ENCODE assay signal across 1 cellular context in the genomic region with DNA sequence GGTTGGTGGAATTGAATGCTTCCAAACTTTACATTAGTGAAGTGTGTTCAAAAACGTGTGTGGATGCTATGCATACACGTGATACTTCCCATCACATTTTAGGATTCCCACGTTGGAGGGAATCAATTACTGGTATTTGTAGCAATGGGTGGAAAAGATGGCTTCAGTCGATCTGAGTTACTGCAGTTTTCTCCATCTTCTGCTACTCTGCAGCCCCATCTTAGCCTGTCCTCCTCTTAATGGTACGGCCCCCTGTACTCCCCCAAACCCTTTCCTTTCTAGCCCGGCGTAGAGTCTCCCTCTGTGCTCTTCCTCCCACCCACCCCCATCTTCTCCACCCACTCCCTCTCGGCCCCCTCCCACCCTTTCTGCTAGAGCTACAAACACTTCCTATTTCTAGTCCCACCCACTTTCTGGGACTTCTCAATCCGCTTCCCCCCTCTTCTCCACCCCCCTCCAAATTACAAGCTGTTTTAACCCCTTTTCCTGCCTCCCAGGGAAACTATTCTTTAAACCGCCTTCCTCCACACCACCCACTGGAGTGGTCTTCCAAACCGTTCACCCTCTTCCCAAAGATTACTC.
TF ChIP-seq lines count a peak whose summit lies in the region.

No MANE protein-coding gene starts in this region.

TF ChIP-seq in HepG2, 621 proteins besides CTCF, POLR2A, EP300 and RAD21:
- TF ChIP-seq SMAD3 (CRISPR knock-in tag; IDR thresholded peaks at IDR 0.05) (peak; percentile 12; the same call in 1 of the 2 replicates), ZMAT3 (CRISPR knock-in tag; conservative IDR thresholded peaks at IDR 0.05) (peak; percentile 65; the same call in 1 of the 2 replicates), FOSL2 (CRISPR knock-in tag; IDR thresholded peaks at IDR 0.05) (no peak), ZNF652 (CRISPR knock-in tag; IDR thresholded peaks at IDR 0.05; ENCODE audit: borderline replicate concordance, low read depth) (0 out of 2 replicates have a peak, but pooled peaks have one; percentile 30), GATAD2A (CRISPR knock-in tag; IDR thresholded peaks at IDR 0.05) (0 out of 2 replicates have a peak, but pooled peaks have one; percentile 4), MXD4 (CRISPR knock-in tag; IDR thresholded peaks at IDR 0.05) (no peak), ZNF747 (CRISPR knock-in tag; IDR thresholded peaks at IDR 0.05; ENCODE audit: borderline replicate concordance) (no peak), ZNF235 (CRISPR knock-in tag; IDR thresholded peaks at IDR 0.05; ENCODE audit: borderline replicate concordance) (0 out of 2 replicates have a peak, but pooled peaks have one; percentile 2), TBX2 (CRISPR knock-in tag; IDR thresholded peaks at IDR 0.05; ENCODE audit: borderline replicate concordance) (no peak), CAMTA2 (CRISPR knock-in tag; IDR thresholded peaks at IDR 0.05; ENCODE audit: borderline replicate concordance) (0 out of 2 replicates have a peak, but pooled peaks have one; percentile 18), HOXA3 (CRISPR knock-in tag; IDR thresholded peaks at IDR 0.05) (0 out of 2 replicates have a peak, but pooled peaks have one; percentile 13)
- TF ChIP-seq, protein P1, sequence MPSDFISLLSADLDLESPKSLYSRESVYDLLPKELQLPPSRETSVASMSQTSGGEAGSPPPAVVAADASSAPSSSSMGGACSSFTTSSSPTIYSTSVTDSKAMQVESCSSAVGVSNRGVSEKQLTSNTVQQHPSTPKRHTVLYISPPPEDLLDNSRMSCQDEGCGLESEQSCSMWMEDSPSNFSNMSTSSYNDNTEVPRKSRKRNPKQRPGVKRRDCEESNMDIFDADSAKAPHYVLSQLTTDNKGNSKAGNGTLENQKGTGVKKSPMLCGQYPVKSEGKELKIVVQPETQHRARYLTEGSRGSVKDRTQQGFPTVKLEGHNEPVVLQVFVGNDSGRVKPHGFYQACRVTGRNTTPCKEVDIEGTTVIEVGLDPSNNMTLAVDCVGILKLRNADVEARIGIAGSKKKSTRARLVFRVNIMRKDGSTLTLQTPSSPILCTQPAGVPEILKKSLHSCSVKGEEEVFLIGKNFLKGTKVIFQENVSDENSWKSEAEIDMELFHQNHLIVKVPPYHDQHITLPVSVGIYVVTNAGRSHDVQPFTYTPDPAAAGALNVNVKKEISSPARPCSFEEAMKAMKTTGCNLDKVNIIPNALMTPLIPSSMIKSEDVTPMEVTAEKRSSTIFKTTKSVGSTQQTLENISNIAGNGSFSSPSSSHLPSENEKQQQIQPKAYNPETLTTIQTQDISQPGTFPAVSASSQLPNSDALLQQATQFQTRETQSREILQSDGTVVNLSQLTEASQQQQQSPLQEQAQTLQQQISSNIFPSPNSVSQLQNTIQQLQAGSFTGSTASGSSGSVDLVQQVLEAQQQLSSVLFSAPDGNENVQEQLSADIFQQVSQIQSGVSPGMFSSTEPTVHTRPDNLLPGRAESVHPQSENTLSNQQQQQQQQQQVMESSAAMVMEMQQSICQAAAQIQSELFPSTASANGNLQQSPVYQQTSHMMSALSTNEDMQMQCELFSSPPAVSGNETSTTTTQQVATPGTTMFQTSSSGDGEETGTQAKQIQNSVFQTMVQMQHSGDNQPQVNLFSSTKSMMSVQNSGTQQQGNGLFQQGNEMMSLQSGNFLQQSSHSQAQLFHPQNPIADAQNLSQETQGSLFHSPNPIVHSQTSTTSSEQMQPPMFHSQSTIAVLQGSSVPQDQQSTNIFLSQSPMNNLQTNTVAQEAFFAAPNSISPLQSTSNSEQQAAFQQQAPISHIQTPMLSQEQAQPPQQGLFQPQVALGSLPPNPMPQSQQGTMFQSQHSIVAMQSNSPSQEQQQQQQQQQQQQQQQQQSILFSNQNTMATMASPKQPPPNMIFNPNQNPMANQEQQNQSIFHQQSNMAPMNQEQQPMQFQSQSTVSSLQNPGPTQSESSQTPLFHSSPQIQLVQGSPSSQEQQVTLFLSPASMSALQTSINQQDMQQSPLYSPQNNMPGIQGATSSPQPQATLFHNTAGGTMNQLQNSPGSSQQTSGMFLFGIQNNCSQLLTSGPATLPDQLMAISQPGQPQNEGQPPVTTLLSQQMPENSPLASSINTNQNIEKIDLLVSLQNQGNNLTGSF (CRISPR knock-in tag; IDR thresholded peaks at IDR 0.05) = no peak
- TF ChIP-seq, protein P2, sequence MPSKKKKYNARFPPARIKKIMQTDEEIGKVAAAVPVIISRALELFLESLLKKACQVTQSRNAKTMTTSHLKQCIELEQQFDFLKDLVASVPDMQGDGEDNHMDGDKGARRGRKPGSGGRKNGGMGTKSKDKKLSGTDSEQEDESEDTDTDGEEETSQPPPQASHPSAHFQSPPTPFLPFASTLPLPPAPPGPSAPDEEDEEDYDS (CRISPR knock-in tag; IDR thresholded peaks at IDR 0.05) = 0 out of 2 replicates have a peak, but pooled peaks have one; percentile 10
- TF ChIP-seq, protein P3, sequence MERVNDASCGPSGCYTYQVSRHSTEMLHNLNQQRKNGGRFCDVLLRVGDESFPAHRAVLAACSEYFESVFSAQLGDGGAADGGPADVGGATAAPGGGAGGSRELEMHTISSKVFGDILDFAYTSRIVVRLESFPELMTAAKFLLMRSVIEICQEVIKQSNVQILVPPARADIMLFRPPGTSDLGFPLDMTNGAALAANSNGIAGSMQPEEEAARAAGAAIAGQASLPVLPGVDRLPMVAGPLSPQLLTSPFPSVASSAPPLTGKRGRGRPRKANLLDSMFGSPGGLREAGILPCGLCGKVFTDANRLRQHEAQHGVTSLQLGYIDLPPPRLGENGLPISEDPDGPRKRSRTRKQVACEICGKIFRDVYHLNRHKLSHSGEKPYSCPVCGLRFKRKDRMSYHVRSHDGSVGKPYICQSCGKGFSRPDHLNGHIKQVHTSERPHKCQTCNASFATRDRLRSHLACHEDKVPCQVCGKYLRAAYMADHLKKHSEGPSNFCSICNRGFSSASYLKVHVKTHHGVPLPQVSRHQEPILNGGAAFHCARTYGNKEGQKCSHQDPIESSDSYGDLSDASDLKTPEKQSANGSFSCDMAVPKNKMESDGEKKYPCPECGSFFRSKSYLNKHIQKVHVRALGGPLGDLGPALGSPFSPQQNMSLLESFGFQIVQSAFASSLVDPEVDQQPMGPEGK (CRISPR knock-in tag; IDR thresholded peaks at IDR 0.05) = 0 out of 2 replicates have a peak, but pooled peaks have one; percentile 21
- TF ChIP-seq, protein P4, sequence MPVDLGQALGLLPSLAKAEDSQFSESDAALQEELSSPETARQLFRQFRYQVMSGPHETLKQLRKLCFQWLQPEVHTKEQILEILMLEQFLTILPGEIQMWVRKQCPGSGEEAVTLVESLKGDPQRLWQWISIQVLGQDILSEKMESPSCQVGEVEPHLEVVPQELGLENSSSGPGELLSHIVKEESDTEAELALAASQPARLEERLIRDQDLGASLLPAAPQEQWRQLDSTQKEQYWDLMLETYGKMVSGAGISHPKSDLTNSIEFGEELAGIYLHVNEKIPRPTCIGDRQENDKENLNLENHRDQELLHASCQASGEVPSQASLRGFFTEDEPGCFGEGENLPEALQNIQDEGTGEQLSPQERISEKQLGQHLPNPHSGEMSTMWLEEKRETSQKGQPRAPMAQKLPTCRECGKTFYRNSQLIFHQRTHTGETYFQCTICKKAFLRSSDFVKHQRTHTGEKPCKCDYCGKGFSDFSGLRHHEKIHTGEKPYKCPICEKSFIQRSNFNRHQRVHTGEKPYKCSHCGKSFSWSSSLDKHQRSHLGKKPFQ (CRISPR knock-in tag; IDR thresholded peaks at IDR 0.05; ENCODE audit: insufficient replicate concordance) = peak; percentile 3
- TF ChIP-seq, protein P5, sequence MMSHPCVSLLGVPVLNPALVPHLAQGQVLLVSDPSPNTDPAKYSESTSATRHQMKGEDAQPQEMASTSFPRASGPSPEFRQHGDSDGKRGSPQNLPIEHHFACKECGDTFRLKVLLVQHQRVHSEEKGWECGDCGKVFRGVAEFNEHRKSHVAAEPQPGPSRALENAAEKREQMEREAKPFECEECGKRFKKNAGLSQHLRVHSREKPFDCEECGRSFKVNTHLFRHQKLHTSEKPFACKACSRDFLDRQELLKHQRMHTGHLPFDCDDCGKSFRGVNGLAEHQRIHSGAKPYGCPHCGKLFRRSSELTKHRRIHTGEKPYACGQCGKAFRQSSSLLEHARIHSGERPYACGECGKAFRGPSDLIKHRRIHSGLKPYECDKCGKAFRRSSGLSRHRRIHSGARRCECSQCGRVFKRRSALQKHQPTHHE (CRISPR knock-in tag; IDR thresholded peaks at IDR 0.05; ENCODE audit: borderline replicate concordance) = 0 out of 2 replicates have a peak, but pooled peaks have one; percentile 65
